ENCODE assay signal across 18 cellular contexts in genomic region chr6:35183281-35183680, GRCh38. TPM values are rescaled to one million over a fixed set of nuclear protein-coding genes. Genes with fewer than 3 reads are reported as not detected.
DNase-seq lines count a peak whose midpoint lies in the region; ATAC-seq and TF ChIP-seq lines count a peak whose summit lies in the region.
"Had no signal": no experiment of that assay in that cellular context is flagged by ENCODE, and none has a peak within 500 bp of the region (broad histone marks: within the 10 kb centered on the region; RNA-seq: fewer than 3 reads in every experiment).

No MANE protein-coding gene starts in this region.

- H3K27ac Mint-ChIP-seq in brain = peak overlapping the region in 3 of 5 experiments; percentile 2 to 24 (median 4)
- H3K27ac Mint-ChIP-seq in type B pancreatic cell = peak overlapping the region; percentile 2
- H3K27ac Mint-ChIP-seq in activated naive CD4-positive, alpha-beta T cell treated with anti-CD3 and anti-CD28 coated beads, Interleukin-2, amount 50 U/mL, for 72 hours = no peak overlapping the region
- H3K27ac Mint-ChIP-seq in activated naive CD4-positive, alpha-beta T cell treated with anti-CD3 and anti-CD28 coated beads, Interleukin-2, amount 10 ng/mL, durations not matched to agents 7 days and 5 days = no peak overlapping the region
- H3K27ac Mint-ChIP-seq: GM23338 had no signal

- peak overlapping the region; percentile 42 for H3K27ac ChIP-seq in cardiac muscle cell
- H3K27ac ChIP-seq in right atrium auricular region = no peak overlapping the region
- peak overlapping the region; percentile 11 for H3K27ac ChIP-seq in lower lobe of right lung

- H3K27me3 ChIP-seq in cardiac muscle cell = no peaks in the 10 kb centered on the region
- H3K27me3 ChIP-seq in right atrium auricular region = no peaks in the 10 kb centered on the region
- H3K27me3 ChIP-seq in lower lobe of right lung (ENCODE audit: low read depth) = peaks cover 11% of the 10 kb centered on the region

- peaks cover 45% of the 10 kb centered on the region for H3K4me1 Mint-ChIP-seq in brain
- H3K4me1 Mint-ChIP-seq in type B pancreatic cell (ENCODE audit: unreplicated experiment) = peaks cover 37% of the 10 kb centered on the region
- H3K4me1 Mint-ChIP-seq in activated naive CD4-positive, alpha-beta T cell treated with anti-CD3 and anti-CD28 coated beads, Interleukin-2, amount 10 ng/mL, durations not matched to agents 7 days and 5 days = no peaks in the 10 kb centered on the region

- no peak for ATAC-seq in lower lobe of right lung
- no peak for ATAC-seq in activated naive CD4-positive, alpha-beta T cell treated with anti-CD3 and anti-CD28 coated beads, Interleukin-2, amount 50 U/mL, for 72 hours
- ATAC-seq in HG03354 (IDR thresholded peaks at IDR 0.05; ENCODE audit: poor library complexity, severe bottlenecking, unreplicated experiment) = no peak
- ATAC-seq: GM23338, HCT116 had no signal

- no peaks in the 10 kb centered on the region for H3K9me3 ChIP-seq in cardiac muscle cell (ENCODE audit: low read depth)
- no peaks in the 10 kb centered on the region for H3K9me3 ChIP-seq in right atrium auricular region
- no peaks in the 10 kb centered on the region for H3K9me3 ChIP-seq in lower lobe of right lung

- no peaks in the 10 kb centered on the region for H3K9me3 Mint-ChIP-seq in brain
- H3K9me3 Mint-ChIP-seq in type B pancreatic cell = peaks cover 5% of the 10 kb centered on the region
- no peaks in the 10 kb centered on the region for H3K9me3 Mint-ChIP-seq in activated naive CD4-positive, alpha-beta T cell treated with anti-CD3 and anti-CD28 coated beads, Interleukin-2, amount 50 U/mL, for 72 hours
- no peaks in the 10 kb centered on the region for H3K9me3 Mint-ChIP-seq in activated naive CD4-positive, alpha-beta T cell treated with anti-CD3 and anti-CD28 coated beads, Interleukin-2, amount 10 ng/mL, durations not matched to agents 7 days and 5 days
- H3K9me3 Mint-ChIP-seq: CD8-positive, alpha-beta memory T cell; GM23338 had no signal

- no peak for DNase-seq in cardiac muscle cell (ENCODE audit: low read depth in 1 of 2, low spot score in 1 of 2)
- DNase-seq in right atrium auricular region (ENCODE audit: low spot score) = no peak
- DNase-seq in lower lobe of right lung = no peak
- DNase-seq in type B pancreatic cell (ENCODE audit: extremely low spot score, unreplicated experiment) = no peak
- no peak for DNase-seq in activated naive CD4-positive, alpha-beta T cell treated with anti-CD3 and anti-CD28 coated beads, Interleukin-2, amount 50 U/mL, for 72 hours (ENCODE audit: low spot score in 2 of 2)
- no peak for DNase-seq in activated naive CD4-positive, alpha-beta T cell treated with anti-CD3 and anti-CD28 coated beads, Interleukin-2, amount 10 ng/mL, durations not matched to agents 7 days and 5 days
- DNase-seq: C1 segment of cervical spinal cord; CD8-positive, alpha-beta memory T cell; KBM-7; NCI-H1105 treated with DMSO at 0.1 percent for 48 hours; NCI-H1694; NCI-H2081 treated with DMSO at 0.1 percent for 48 hours; NCI-H446 treated with DMSO at 0.1 percent for 48 hours; SIG-M5 had no signal

- H3K27me3 Mint-ChIP-seq in brain (peaks cover 3% of the 10 kb centered on the region), type B pancreatic cell (peaks cover 4% of the 10 kb centered on the region)
- peaks cover 66% of the 10 kb centered on the region for H3K27me3 Mint-ChIP-seq in activated naive CD4-positive, alpha-beta T cell treated with anti-CD3 and anti-CD28 coated beads, Interleukin-2, amount 10 ng/mL, durations not matched to agents 7 days and 5 days

- CTCF ChIA-PET in activated naive CD4-positive, alpha-beta T cell treated with anti-CD3 and anti-CD28 coated beads, Interleukin-2, amount 10 ng/mL, durations not matched to agents 7 days and 5 days (lab: Charles Lee) = no interaction called here

- TF ChIP-seq CTCF in cardiac muscle cell (IDR thresholded peaks at IDR 0.05; ENCODE audit: low read depth, low read length) (no peak), right atrium auricular region (IDR thresholded peaks at IDR 0.05) (no peak), brain (conservative IDR thresholded peaks at IDR 0.05) (no peak), lower lobe of right lung (IDR thresholded peaks at IDR 0.05) (no peak), type B pancreatic cell (conservative IDR thresholded peaks at IDR 0.05) (no peak)

- intact Hi-C loops in lower lobe of right lung (cut with DNase I) = no loop called here

- no peak overlapping the region for H3K4me3 ChIP-seq in cardiac muscle cell
- H3K4me3 ChIP-seq in right atrium auricular region = no peak overlapping the region
- no peak overlapping the region for H3K4me3 ChIP-seq in lower lobe of right lung
- H3K4me3 ChIP-seq: GM23338 had no signal

- H3K36me3 ChIP-seq in cardiac muscle cell (no peaks in the 10 kb centered on the region), right atrium auricular region (no peaks in the 10 kb centered on the region), lower lobe of right lung (no peaks in the 10 kb centered on the region)

- H3K4me3 Mint-ChIP-seq in brain (no peak overlapping the region), type B pancreatic cell (no peak overlapping the region)
- H3K4me3 Mint-ChIP-seq in activated naive CD4-positive, alpha-beta T cell treated with anti-CD3 and anti-CD28 coated beads, Interleukin-2, amount 10 ng/mL, durations not matched to agents 7 days and 5 days = no peak overlapping the region
- H3K4me3 Mint-ChIP-seq: CD8-positive, alpha-beta memory T cell had no signal

- H3K4me1 ChIP-seq in cardiac muscle cell (ENCODE audit: low read depth) (peaks cover 67% of the 10 kb centered on the region), right atrium auricular region (peaks cover 0 to 31% of the 10 kb centered on the region in 2 donors), lower lobe of right lung (peaks cover 36% of the 10 kb centered on the region)

- H3K36me3 Mint-ChIP-seq in brain = no peaks in the 10 kb centered on the region
- H3K36me3 Mint-ChIP-seq in type B pancreatic cell = no peaks in the 10 kb centered on the region
- H3K36me3 Mint-ChIP-seq in activated naive CD4-positive, alpha-beta T cell treated with anti-CD3 and anti-CD28 coated beads, Interleukin-2, amount 50 U/mL, for 72 hours = no peaks in the 10 kb centered on the region
- no peaks in the 10 kb centered on the region for H3K36me3 Mint-ChIP-seq in activated naive CD4-positive, alpha-beta T cell treated with anti-CD3 and anti-CD28 coated beads, Interleukin-2, amount 10 ng/mL, durations not matched to agents 7 days and 5 days
- H3K36me3 Mint-ChIP-seq: CD8-positive, alpha-beta memory T cell had no signal

RNA-seq across cellular contexts. Expression of gene SCUBE3, which starts 30.5 kb away (rescaled TPM):
- total RNA-seq in cardiac muscle cell (74.9 and 78.7 TPM in 2 replicates), right atrium auricular region (under 1 TPM; 0.12 to 0.59 TPM), lower lobe of right lung (0.56 TPM), type B pancreatic cell (ENCODE audit: low replicate concordance) (14.7 and 14.9 TPM in 2 replicates)
- polyA plus RNA-seq in cardiac muscle cell (78.2 and 81.8 TPM in 2 replicates), brain (ENCODE audit: insufficient read depth, low read depth, low replicate concordance) (1.6 TPM)
- under 1 TPM in 1 of 2 donors, not detected in 1; 0.04 TPM for total RNA-seq in activated naive CD4-positive, alpha-beta T cell treated with anti-CD3 and anti-CD28 coated beads, Interleukin-2, amount 50 U/mL, for 72 hours

RNA-seq across cellular contexts. Expression of gene TCP11, which starts 42.1 kb away (rescaled TPM):
- 0.27 TPM in 1 of 2 replicates, not detected in the other for total RNA-seq in cardiac muscle cell
- 0.54 TPM in 1 of 2 replicates, not detected in the other for polyA plus RNA-seq in cardiac muscle cell
- total RNA-seq in right atrium auricular region = not detected
- 1.4 TPM for polyA plus RNA-seq in brain (ENCODE audit: insufficient read depth, low read depth, low replicate concordance)
- not detected for total RNA-seq in lower lobe of right lung
- total RNA-seq in type B pancreatic cell (ENCODE audit: low replicate concordance) = not detected in 2 replicates
- total RNA-seq in activated naive CD4-positive, alpha-beta T cell treated with anti-CD3 and anti-CD28 coated beads, Interleukin-2, amount 50 U/mL, for 72 hours = not detected
- total RNA-seq: CD8-positive, alpha-beta memory T cell; GM23338 had no signal
- polyA plus RNA-seq: CD8-positive, alpha-beta memory T cell; GM23338 had no signal

Comparison
In these comparisons a context has a peak if more than half of its experiments do, and no peak if none do; other contexts are left out.
1. H3K27ac ChIP-seq: peak in cardiac muscle cell (single experiment) and lower lobe of right lung (single experiment); none in right atrium auricular region (0 of 2).
2. H3K27ac Mint-ChIP-seq: peak in brain (3 of 5) and type B pancreatic cell (single experiment); none in activated naive CD4-positive, alpha-beta T cell treated with anti-CD3 and anti-CD28 coated beads, Interleukin-2, amount 50 U/mL, for 72 hours (0 of 2) and activated naive CD4-positive, alpha-beta T cell treated with anti-CD3 and anti-CD28 coated beads, Interleukin-2, amount 10 ng/mL, durations not matched to agents 7 days and 5 days (single experiment).